Comparison of ENCODE assay signal across 8 cellular contexts in the genomic region with DNA sequence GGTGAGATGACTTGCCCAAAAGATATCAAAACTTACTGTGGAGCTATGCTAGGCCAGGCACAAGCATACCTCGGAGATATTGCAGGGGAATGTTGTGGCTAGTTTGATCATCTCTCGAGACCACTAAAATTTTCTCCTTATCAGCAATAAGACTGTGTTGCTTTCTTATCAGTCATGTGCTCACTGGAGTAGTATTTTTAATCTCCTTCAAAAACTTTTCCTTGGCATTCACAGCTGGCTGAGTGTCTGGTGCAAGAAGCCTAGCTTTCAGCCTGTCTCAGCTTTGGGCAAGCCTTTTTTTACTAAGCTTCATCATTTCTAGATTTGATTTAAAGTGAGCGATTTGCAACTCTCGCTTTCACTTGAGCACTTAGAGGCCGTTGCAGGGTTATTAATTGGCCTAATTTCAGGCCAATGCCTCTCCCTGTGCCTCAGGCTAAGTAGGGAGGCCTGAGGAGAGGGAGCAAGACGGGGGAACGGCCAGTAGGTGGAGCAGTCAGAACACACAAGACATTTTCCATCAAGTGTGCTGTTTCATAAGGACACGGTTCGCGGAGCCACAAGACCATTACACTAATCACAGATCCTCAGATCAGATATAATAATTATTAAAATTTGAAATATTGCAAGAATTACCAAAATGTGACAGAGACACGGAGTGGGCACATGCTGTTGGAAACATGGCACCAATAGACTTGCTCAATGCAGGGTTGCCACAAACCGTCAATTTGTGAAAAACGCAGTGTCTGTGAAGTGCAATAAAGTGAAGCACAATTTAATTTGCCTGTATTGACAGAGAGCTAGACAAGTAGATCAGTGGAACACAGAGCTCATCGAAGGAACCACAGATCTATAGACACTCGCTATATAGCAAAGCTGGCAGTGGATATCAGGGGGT.
DNase-seq lines count a peak whose midpoint lies in the region; ATAC-seq and TF ChIP-seq lines count a peak whose summit lies in the region.

No MANE protein-coding gene starts in this region.

- DNase-seq in NCI-H2081 (lab: John Stamatoyannopoulos, UW) = peak; percentile 22 to 53
- no peak for DNase-seq in NCI-H2081 treated with DMSO at 0.1 percent for 48 hours (lab: John Stamatoyannopoulos, UW)
- peak; percentile 56 to 81 for DNase-seq in NCI-H446 (lab: John Stamatoyannopoulos, UW)
- peak; percentile 59 for DNase-seq in activated CD4-positive, CD25-positive, alpha-beta regulatory T cell treated with anti-CD3 and anti-CD28 coated beads, Interleukin-2, amount 50 U/mL, for 72 hours
- DNase-seq in choroid plexus epithelial cell (ENCODE audit: low read depth) = peak; percentile 94
- peak; percentile 78 to 82 for DNase-seq in left lung
- peak; percentile 58 for DNase-seq in stimulated activated CD4-positive, alpha-beta T cell treated with anti-CD3 and anti-CD28 coated beads, Interleukin-4, amount 100 ng/mL, for 4 hours

- H3K4me3 ChIP-seq in choroid plexus epithelial cell (ENCODE audit: low read depth, low read length) = no peak overlapping the region
- H3K4me3 ChIP-seq in left lung = no peak overlapping the region

- peak; percentile 92 for TF ChIP-seq CTCF in choroid plexus epithelial cell (conservative IDR thresholded peaks at IDR 0.05; ENCODE audit: low read depth, low read length)
- peak; percentile 83 to 88 for TF ChIP-seq CTCF in left lung (IDR thresholded peaks at IDR 0.05)

- ATAC-seq in HG03135 (IDR thresholded peaks at IDR 0.05; ENCODE audit: unreplicated experiment) (peak; percentile 73), left lung (peak; percentile 100)

- no peaks in the 10 kb centered on the region for H3K9me3 ChIP-seq in left lung

- H3K4me1 ChIP-seq in left lung = peaks cover 0 to 7% of the 10 kb centered on the region in 2 donors

- peaks cover 0 to 7% of the 10 kb centered on the region in 2 donors for H3K27me3 ChIP-seq in left lung

- H3K36me3 ChIP-seq in left lung = no peaks in the 10 kb centered on the region

- intact Hi-C loops in left lung (cut with DNase I) = no loop called here

- H3K27ac ChIP-seq in left lung = no peak overlapping the region
